Comparison of ENCODE assay signal across 22 cellular contexts in genomic region chr20:16637814-16638213, GRCh38.
DNase-seq lines count a peak whose midpoint lies in the region; ATAC-seq, FAIRE-seq and TF ChIP-seq lines count a peak whose summit lies in the region.
"Had no signal": no experiment of that assay in that cellular context is flagged by ENCODE, and none has a peak within 500 bp of the region (broad histone marks: within the 10 kb centered on the region; RNA-seq: fewer than 3 reads in every experiment).

No MANE protein-coding gene starts in this region.

- H2BK15ac ChIP-seq in neuronal stem cell (ENCODE audit: low read length) = no peak overlapping the region

- H3K4me1 Mint-ChIP-seq in astrocyte (ENCODE audit: low read depth, unreplicated experiment) = peaks cover 29% of the 10 kb centered on the region
- no peaks in the 10 kb centered on the region for H3K4me1 Mint-ChIP-seq in activated T-helper 2 cell treated with anti-CD3 and anti-CD28 coated beads, Interferon-gamma antibody, Interleukin-2, Interleukin-4, amounts not matched to agents 10 μg/mL and 5 μg/mL and 100 μg/mL, durations not matched to agents 14 hours and 24 hours and 36 hours (ENCODE audit: low read depth)
- H3K4me1 Mint-ChIP-seq: CD14-positive monocyte had no signal

- no peak for FAIRE-seq in astrocyte (lab: Jason Lieb, UNC)
- FAIRE-seq: GM12892, GM18507, HTR-8/SVneo had no signal

- H2BK12ac ChIP-seq in neuronal stem cell (ENCODE audit: low read length) = no peak overlapping the region

- H3K4me1 ChIP-seq in astrocyte (ENCODE audit: insufficient read depth, low read length) (no peaks in the 10 kb centered on the region), neuronal stem cell (ENCODE audit: control insufficient read depth in 2 of 2, insufficient read depth in 1 of 2, low read depth in 1 of 2, low read length in 2 of 2) (peaks cover 0 to 7% of the 10 kb centered on the region in 2 donors)
- H3K4me1 ChIP-seq: BLaER1 had no signal

- no peak overlapping the region for H2AK5ac ChIP-seq in neuronal stem cell (ENCODE audit: low read depth, low read length)

- H3K27me3 ChIP-seq in astrocyte (ENCODE audit: insufficient read depth, low read length) (no peaks in the 10 kb centered on the region), neuronal stem cell (ENCODE audit: control insufficient read depth in 3 of 3, insufficient read depth in 3 of 3, low read depth in 1 of 3, low read length in 3 of 3) (no peaks in the 10 kb centered on the region)
- H3K27me3 ChIP-seq: BLaER1 had no signal

- H3K23ac ChIP-seq in neuronal stem cell (ENCODE audit: low read depth, low read length, poor library complexity) = no peak overlapping the region

- H3K4me2 ChIP-seq in astrocyte (ENCODE audit: low read length) (no peak overlapping the region), neuronal stem cell (ENCODE audit: insufficient read depth, low read length, poor library complexity, severe bottlenecking) (no peak overlapping the region)
- H3K4me2 ChIP-seq: BLaER1 had no signal

- no peaks in the 10 kb centered on the region for H3K27me3 Mint-ChIP-seq in astrocyte (ENCODE audit: low read depth, unreplicated experiment)
- peaks cover 2% of the 10 kb centered on the region for H3K27me3 Mint-ChIP-seq in activated T-helper 2 cell treated with anti-CD3 and anti-CD28 coated beads, Interferon-gamma antibody, Interleukin-2, Interleukin-4, amounts not matched to agents 10 μg/mL and 5 μg/mL and 100 μg/mL, durations not matched to agents 14 hours and 24 hours and 36 hours (ENCODE audit: low read depth)

- H2AFZ ChIP-seq in astrocyte (ENCODE audit: low read depth, low read length) (no peak overlapping the region), neuronal stem cell (ENCODE audit: low read length) (peak overlapping the region; percentile 18)

- H3K9me3 ChIP-seq in astrocyte (ENCODE audit: insufficient read depth, low read depth, low read length) = no peaks in the 10 kb centered on the region
- H3K9me3 ChIP-seq in neuronal stem cell (replicated peaks in 1 of 2; ENCODE audit: control insufficient read depth in 2 of 2, insufficient read depth in 1 of 2, low read depth in 1 of 2, low read length in 2 of 2) = no peaks in the 10 kb centered on the region
- H3K9me3 ChIP-seq: BLaER1 had no signal

- H4K20me1 ChIP-seq in astrocyte (ENCODE audit: insufficient read depth, low read length) = no peaks in the 10 kb centered on the region
- H4K20me1 ChIP-seq: BLaER1 had no signal

- H4K8ac ChIP-seq in neuronal stem cell (ENCODE audit: low read depth, low read length) = no peak overlapping the region

- no peak overlapping the region for H2BK5ac ChIP-seq in neuronal stem cell (ENCODE audit: low read length)

- intact Hi-C loops in activated T-helper 2 cell treated with anti-CD3 and anti-CD28 coated beads, Interferon-gamma antibody, Interleukin-2, Interleukin-4, amounts not matched to agents 10 μg/mL and 5 μg/mL and 100 μg/mL, durations not matched to agents 14 hours and 24 hours and 36 hours (cut with micrococcal nuclease) = no loop called here

- no peaks in the 10 kb centered on the region for H3K79me2 ChIP-seq in astrocyte (ENCODE audit: insufficient read depth, low read length)

- no peak for DNase-seq in astrocyte (ENCODE audit: low read depth)
- peak; percentile 9 for DNase-seq in left kidney (ENCODE audit: low read depth, low spot score)
- DNase-seq in neuronal stem cell (ENCODE audit: low spot score) = no peak
- peak; percentile 19 for DNase-seq in retina
- no peak for DNase-seq in activated T-helper 2 cell treated with anti-CD3 and anti-CD28 coated beads, Interferon-gamma antibody, Interleukin-2, Interleukin-4, amounts not matched to agents 10 μg/mL and 5 μg/mL and 100 μg/mL, durations not matched to agents 14 hours and 24 hours and 36 hours (ENCODE audit: low spot score)
- DNase-seq in hypothalamus (lab: John Stamatoyannopoulos, UW) = no peak
- no peak for DNase-seq in omental fat pad (ENCODE audit: low spot score)
- DNase-seq: 8988T; CD4-positive, alpha-beta memory T cell; DMS153; DMS79; GDM1; GOT3; H7; HFFc6 had no signal

- H3K36me3 ChIP-seq in astrocyte (ENCODE audit: insufficient read depth, low read length) (no peaks in the 10 kb centered on the region), neuronal stem cell (replicated peaks in 1 of 2; ENCODE audit: control insufficient read depth in 2 of 2, insufficient read depth in 2 of 2, low read length in 2 of 2) (no peaks in the 10 kb centered on the region)
- H3K36me3 ChIP-seq: BLaER1 had no signal

- H3K9ac ChIP-seq in astrocyte (ENCODE audit: low read length) = no peak overlapping the region
- no peak overlapping the region for H3K9ac ChIP-seq in neuronal stem cell (ENCODE audit: low read depth, low read length, poor library complexity)
- H3K9ac ChIP-seq: BLaER1 had no signal

- H3K36me3 Mint-ChIP-seq in astrocyte (ENCODE audit: low read depth, unreplicated experiment) = no peaks in the 10 kb centered on the region
- no peaks in the 10 kb centered on the region for H3K36me3 Mint-ChIP-seq in activated T-helper 2 cell treated with anti-CD3 and anti-CD28 coated beads, Interferon-gamma antibody, Interleukin-2, Interleukin-4, amounts not matched to agents 10 μg/mL and 5 μg/mL and 100 μg/mL, durations not matched to agents 14 hours and 24 hours and 36 hours (ENCODE audit: low read depth)
- H3K36me3 Mint-ChIP-seq: CD14-positive monocyte; CD4-positive, alpha-beta memory T cell had no signal

- H3K18ac ChIP-seq in neuronal stem cell (ENCODE audit: low read length) = no peak overlapping the region

- H3K9me3 Mint-ChIP-seq in astrocyte (ENCODE audit: unreplicated experiment) = no peaks in the 10 kb centered on the region
- H3K9me3 Mint-ChIP-seq in activated T-helper 2 cell treated with anti-CD3 and anti-CD28 coated beads, Interferon-gamma antibody, Interleukin-2, Interleukin-4, amounts not matched to agents 10 μg/mL and 5 μg/mL and 100 μg/mL, durations not matched to agents 14 hours and 24 hours and 36 hours = no peaks in the 10 kb centered on the region
- H3K9me3 Mint-ChIP-seq: CD4-positive, alpha-beta memory T cell had no signal

- no peak overlapping the region for H3K27ac ChIP-seq in astrocyte (ENCODE audit: low read depth, low read length)
- no peak overlapping the region for H3K27ac ChIP-seq in neuronal stem cell (replicated peaks; ENCODE audit: low read length)
- H3K27ac ChIP-seq: BLaER1 had no signal

- H3K4me3 Mint-ChIP-seq in astrocyte (ENCODE audit: unreplicated experiment) = no peak overlapping the region
- H3K4me3 Mint-ChIP-seq in activated T-helper 2 cell treated with anti-CD3 and anti-CD28 coated beads, Interferon-gamma antibody, Interleukin-2, Interleukin-4, amounts not matched to agents 10 μg/mL and 5 μg/mL and 100 μg/mL, durations not matched to agents 14 hours and 24 hours and 36 hours (ENCODE audit: low read depth) = no peak overlapping the region
- H3K4me3 Mint-ChIP-seq: CD14-positive monocyte; CD4-positive, alpha-beta memory T cell; HFFc6 had no signal

- no peak overlapping the region for H3K4ac ChIP-seq in neuronal stem cell (ENCODE audit: low read length)

- H2BK120ac ChIP-seq in neuronal stem cell (ENCODE audit: low read depth, low read length) = no peak overlapping the region

- H3K4me3 ChIP-seq in astrocyte (ENCODE audit: insufficient read depth, low read depth, low read length) (no peak overlapping the region), neuronal stem cell (ENCODE audit: low read length in 2 of 2) (no peak overlapping the region)
- H3K4me3 ChIP-seq: BLaER1 had no signal

- no peak overlapping the region for H3K14ac ChIP-seq in neuronal stem cell (ENCODE audit: low read length)

- WGBS in neuronal stem cell (ENCODE audit: extremely low coverage in 2 of 2, insufficient read length in 2 of 2, insufficient replicate concordance in 1 of 2), 2 donors = no CpG with 5 or more reads among the region's 10 CpGs

- H4K91ac ChIP-seq in neuronal stem cell (ENCODE audit: low read depth, low read length, poor library complexity) = no peak overlapping the region

- TF ChIP-seq CTCF in astrocyte (IDR thresholded peaks at IDR 0.05; ENCODE audit: insufficient read depth, low read depth, low read length) = no peak
- no peak for TF ChIP-seq CTCF in omental fat pad (IDR thresholded peaks at IDR 0.05)

- H3K79me1 ChIP-seq in neuronal stem cell (ENCODE audit: low read depth, low read length) = no peaks in the 10 kb centered on the region

- ATAC-seq in GM18868 (IDR thresholded peaks at IDR 0.05; ENCODE audit: unreplicated experiment) (no peak), omental fat pad (ENCODE audit: low FRiP score) (no peak)
- ATAC-seq: HCT116 had no signal

- H3K27ac Mint-ChIP-seq in astrocyte (ENCODE audit: unreplicated experiment) = peak overlapping the region; percentile 14
- no peak overlapping the region for H3K27ac Mint-ChIP-seq in activated T-helper 2 cell treated with anti-CD3 and anti-CD28 coated beads, Interferon-gamma antibody, Interleukin-2, Interleukin-4, amounts not matched to agents 10 μg/mL and 5 μg/mL and 100 μg/mL, durations not matched to agents 14 hours and 24 hours and 36 hours
- H3K27ac Mint-ChIP-seq: CD14-positive monocyte; CD4-positive, alpha-beta memory T cell; HFFc6 had no signal

Comparison
In these comparisons a context has a peak if more than half of its experiments do, and no peak if none do; other contexts are left out.
1. DNase-seq: peak in left kidney (single experiment) and retina (single experiment); none in astrocyte (single experiment), neuronal stem cell (single experiment), activated T-helper 2 cell treated with anti-CD3 and anti-CD28 coated beads, Interferon-gamma antibody, Interleukin-2, Interleukin-4, amounts not matched to agents 10 μg/mL and 5 μg/mL and 100 μg/mL, durations not matched to agents 14 hours and 24 hours and 36 hours (single experiment), hypothalamus (0 of 51) and omental fat pad (single experiment).